In the genomic region with DNA sequence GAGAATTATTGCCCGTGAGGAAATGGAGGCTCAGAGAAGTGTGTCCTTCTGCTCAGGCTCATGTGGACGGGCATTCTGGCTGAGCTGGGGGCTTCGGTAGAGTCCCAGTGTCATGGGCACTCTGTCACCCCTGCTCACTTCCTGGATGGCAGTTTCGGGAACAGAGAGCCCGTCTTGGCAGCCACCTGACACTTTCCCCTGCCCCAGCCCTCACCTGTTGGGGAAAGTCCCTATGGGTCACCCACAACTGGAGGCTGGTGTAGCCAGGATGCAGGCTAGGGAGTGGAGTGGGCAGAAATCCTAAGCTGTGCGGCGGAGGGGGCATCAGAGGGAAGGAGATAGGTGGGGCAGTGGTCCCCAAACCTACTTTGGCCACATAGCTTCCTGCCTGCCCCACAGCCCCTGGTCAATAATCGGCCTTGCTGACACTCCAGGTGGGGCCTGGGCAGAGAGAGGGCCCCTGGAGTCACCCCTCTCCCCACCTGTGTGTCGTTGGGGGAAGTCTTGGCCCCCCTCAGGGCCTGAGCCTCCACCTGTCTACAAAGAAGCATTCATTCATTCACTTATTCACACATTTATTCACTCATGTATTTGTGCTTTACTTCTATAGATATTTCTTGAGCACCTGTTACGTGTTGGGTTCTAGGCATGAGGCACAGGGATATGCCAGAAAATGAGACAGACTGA, we compare ENCODE assay signal across 1 cellular context.
TF ChIP-seq lines count a peak whose summit lies in the region.

No MANE protein-coding gene starts in this region.

TF ChIP-seq in GM12878, 131 proteins besides CTCF, POLR2A, EP300 and RAD21:
- no peak for TF ChIP-seq NRF1 (conservative IDR thresholded peaks at IDR 0.05; ENCODE audit: low read depth, low read length)
- no peak for TF ChIP-seq KDM1A (IDR thresholded peaks at IDR 0.05; ENCODE audit: borderline replicate concordance)
- no peak for TF ChIP-seq PML (IDR thresholded peaks at IDR 0.05; ENCODE audit: low read length)
- TF ChIP-seq MTA2 (IDR thresholded peaks at IDR 0.05; ENCODE audit: low read depth), result no peak
- TF ChIP-seq ZNF687 (IDR thresholded peaks at IDR 0.05), result no peak
- peak; percentile 55 for TF ChIP-seq RELA (IDR thresholded peaks at IDR 0.05; ENCODE audit: borderline replicate concordance, partially characterized antibody)
- peak; percentile 28 to 59; a peak in 3 of 4 replicates for TF ChIP-seq IKZF2 (IDR thresholded peaks at IDR 0.05)
- TF ChIP-seq GATAD2B (conservative IDR thresholded peaks at IDR 0.05; ENCODE audit: low read depth), result 0 out of 2 replicates have a peak, but pooled peaks have one; percentile 38
- no peak; a peak in 1 of 4 replicates for TF ChIP-seq BHLHE40 (IDR thresholded peaks at IDR 0.05; ENCODE audit: borderline replicate concordance in 1 of 2, low read depth in 2 of 2, low read length in 1 of 2)
- peak; percentile 65 for TF ChIP-seq IKZF1 (conservative IDR thresholded peaks at IDR 0.05)
- peak; percentile 50; the same call in 1 of the 2 replicates for TF ChIP-seq NR2F1 (conservative IDR thresholded peaks at IDR 0.05)
- no peak for TF ChIP-seq RFX5 (IDR thresholded peaks at IDR 0.05; ENCODE audit: low read depth, low read length)
- no peak for TF ChIP-seq TCF7 (IDR thresholded peaks at IDR 0.05; ENCODE audit: borderline replicate concordance)
- peak; percentile 78 for TF ChIP-seq ZNF24 (IDR thresholded peaks at IDR 0.05)
TF ChIP-seq in GM12878: peak in this region for 6.
